Comparison of ENCODE assay signal across 1 cellular context in the genomic region with DNA sequence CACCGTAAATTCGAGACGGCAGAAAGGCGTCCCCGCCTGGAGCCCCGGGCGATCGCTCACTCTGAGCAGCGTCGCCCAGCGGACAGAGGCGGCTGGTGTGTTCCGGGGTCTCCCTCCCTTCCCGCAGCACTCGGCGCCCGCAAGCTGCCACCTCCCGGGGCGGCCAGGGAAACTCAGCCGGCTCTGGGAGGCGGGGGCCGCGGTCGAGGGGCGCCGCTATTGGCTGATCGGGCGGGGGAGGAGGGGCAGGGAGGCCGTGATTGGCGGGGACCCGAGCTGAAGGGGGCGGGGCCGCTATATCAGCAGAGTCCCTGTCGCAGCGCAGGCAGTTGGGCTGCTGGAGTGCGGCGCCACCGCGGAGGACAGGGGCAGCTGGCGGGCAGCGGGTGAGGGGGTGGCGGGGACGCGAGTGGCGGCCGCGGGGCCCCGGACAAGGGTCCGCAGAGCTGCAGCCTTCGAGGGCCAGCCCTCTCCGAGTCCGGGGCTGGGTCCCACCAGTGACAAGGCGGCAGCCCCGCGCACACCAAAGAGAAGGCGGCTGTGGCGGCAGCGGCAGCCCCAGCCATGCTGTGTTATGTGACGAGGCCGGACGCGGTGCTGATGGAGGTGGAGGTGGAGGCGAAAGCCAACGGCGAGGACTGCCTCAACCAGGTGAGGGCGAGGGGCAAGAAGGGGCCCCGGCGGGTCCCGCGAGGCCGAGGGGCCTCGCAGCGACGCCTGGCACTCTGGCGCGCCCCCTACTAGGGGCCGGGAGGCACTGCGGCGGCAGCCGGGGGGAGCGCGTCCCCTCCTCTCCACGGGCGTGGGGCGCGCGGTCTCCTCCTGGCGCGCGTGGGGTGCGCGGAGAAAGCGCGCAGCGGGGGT.
TF ChIP-seq lines count a peak whose summit lies in the region.

Gene MYLIP (plus strand): TSS at position 328 of the 864 bp plus-strand sequence. CDS start 237 bp downstream, at position 565.

TF ChIP-seq in HepG2, 621 proteins besides CTCF, POLR2A, EP300 and RAD21 (continued from another document and continues in another):
- peak; percentile 32; the same call in 1 of the 2 replicates for TF ChIP-seq ZBED4 (CRISPR knock-in tag; IDR thresholded peaks at IDR 0.05; ENCODE audit: borderline replicate concordance)
- TF ChIP-seq, protein P1, sequence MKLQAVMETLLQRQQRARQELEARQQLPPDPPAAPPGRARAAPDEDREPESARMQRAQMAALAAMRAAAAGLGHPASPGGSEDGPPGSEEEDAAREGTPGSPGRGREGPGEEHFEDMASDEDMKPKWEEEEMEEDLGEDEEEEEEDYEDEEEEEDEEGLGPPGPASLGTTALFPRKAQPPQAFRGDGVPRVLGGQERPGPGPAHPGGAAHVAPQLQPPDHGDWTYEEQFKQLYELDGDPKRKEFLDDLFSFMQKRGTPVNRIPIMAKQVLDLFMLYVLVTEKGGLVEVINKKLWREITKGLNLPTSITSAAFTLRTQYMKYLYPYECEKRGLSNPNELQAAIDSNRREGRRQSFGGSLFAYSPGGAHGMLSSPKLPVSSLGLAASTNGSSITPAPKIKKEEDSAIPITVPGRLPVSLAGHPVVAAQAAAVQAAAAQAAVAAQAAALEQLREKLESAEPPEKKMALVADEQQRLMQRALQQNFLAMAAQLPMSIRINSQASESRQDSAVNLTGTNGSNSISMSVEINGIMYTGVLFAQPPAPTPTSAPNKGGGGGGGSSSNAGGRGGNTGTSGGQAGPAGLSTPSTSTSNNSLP (IDR thresholded peaks at IDR 0.05; ENCODE audit: low read depth, low read length): peak; percentile 10; the same call in 1 of the 2 replicates
- TF ChIP-seq HOXA3 (CRISPR knock-in tag; IDR thresholded peaks at IDR 0.05): peak; percentile 41
- TF ChIP-seq ZNF547 (CRISPR knock-in tag; IDR thresholded peaks at IDR 0.05): peak; percentile 95
- peak; percentile 82; the same call in 1 of the 2 replicates for TF ChIP-seq ZNF619 (CRISPR knock-in tag; IDR thresholded peaks at IDR 0.05)
- TF ChIP-seq FOXA1 (IDR thresholded peaks at IDR 0.05): no peak
- TF ChIP-seq FOXA1 (CRISPR knock-in tag; IDR thresholded peaks at IDR 0.05): no peak
- peak; percentile 65 for TF ChIP-seq MIER3 (CRISPR knock-in tag; IDR thresholded peaks at IDR 0.05; ENCODE audit: borderline replicate concordance)
- TF ChIP-seq ZNF17 (CRISPR knock-in tag; IDR thresholded peaks at IDR 0.05): peak; percentile 21; the same call in 1 of the 2 replicates
- TF ChIP-seq KDM4B (CRISPR knock-in tag; IDR thresholded peaks at IDR 0.05): 0 out of 2 replicates have a peak, but pooled peaks have one; percentile 40
- TF ChIP-seq, protein P2, sequence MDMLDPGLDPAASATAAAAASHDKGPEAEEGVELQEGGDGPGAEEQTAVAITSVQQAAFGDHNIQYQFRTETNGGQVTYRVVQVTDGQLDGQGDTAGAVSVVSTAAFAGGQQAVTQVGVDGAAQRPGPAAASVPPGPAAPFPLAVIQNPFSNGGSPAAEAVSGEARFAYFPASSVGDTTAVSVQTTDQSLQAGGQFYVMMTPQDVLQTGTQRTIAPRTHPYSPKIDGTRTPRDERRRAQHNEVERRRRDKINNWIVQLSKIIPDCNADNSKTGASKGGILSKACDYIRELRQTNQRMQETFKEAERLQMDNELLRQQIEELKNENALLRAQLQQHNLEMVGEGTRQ (IDR thresholded peaks at IDR 0.05; ENCODE audit: low read depth, low read length): no peak
- TF ChIP-seq, protein P2 (CRISPR knock-in tag; IDR thresholded peaks at IDR 0.05; ENCODE audit: borderline replicate concordance): no peak
- TF ChIP-seq HIVEP1 (CRISPR knock-in tag; IDR thresholded peaks at IDR 0.05): peak; percentile 92
- TF ChIP-seq MEIS2 (CRISPR knock-in tag; IDR thresholded peaks at IDR 0.05): peak; percentile 81
- peak; percentile 43 for TF ChIP-seq FOSL2 (CRISPR knock-in tag; IDR thresholded peaks at IDR 0.05)
- TF ChIP-seq ZNF136 (CRISPR knock-in tag; IDR thresholded peaks at IDR 0.05; ENCODE audit: low read depth): peak; percentile 62; the same call in 1 of the 2 replicates
- TF ChIP-seq, protein P3, sequence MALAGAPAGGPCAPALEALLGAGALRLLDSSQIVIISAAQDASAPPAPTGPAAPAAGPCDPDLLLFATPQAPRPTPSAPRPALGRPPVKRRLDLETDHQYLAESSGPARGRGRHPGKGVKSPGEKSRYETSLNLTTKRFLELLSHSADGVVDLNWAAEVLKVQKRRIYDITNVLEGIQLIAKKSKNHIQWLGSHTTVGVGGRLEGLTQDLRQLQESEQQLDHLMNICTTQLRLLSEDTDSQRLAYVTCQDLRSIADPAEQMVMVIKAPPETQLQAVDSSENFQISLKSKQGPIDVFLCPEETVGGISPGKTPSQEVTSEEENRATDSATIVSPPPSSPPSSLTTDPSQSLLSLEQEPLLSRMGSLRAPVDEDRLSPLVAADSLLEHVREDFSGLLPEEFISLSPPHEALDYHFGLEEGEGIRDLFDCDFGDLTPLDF (CRISPR knock-in tag; IDR thresholded peaks at IDR 0.05): peak; percentile 18; the same call in 1 of the 2 replicates
- 0 out of 2 replicates have a peak, but pooled peaks have one; percentile 58 for TF ChIP-seq REXO4 (CRISPR knock-in tag; IDR thresholded peaks at IDR 0.05; ENCODE audit: borderline replicate concordance)
- TF ChIP-seq, protein P4, sequence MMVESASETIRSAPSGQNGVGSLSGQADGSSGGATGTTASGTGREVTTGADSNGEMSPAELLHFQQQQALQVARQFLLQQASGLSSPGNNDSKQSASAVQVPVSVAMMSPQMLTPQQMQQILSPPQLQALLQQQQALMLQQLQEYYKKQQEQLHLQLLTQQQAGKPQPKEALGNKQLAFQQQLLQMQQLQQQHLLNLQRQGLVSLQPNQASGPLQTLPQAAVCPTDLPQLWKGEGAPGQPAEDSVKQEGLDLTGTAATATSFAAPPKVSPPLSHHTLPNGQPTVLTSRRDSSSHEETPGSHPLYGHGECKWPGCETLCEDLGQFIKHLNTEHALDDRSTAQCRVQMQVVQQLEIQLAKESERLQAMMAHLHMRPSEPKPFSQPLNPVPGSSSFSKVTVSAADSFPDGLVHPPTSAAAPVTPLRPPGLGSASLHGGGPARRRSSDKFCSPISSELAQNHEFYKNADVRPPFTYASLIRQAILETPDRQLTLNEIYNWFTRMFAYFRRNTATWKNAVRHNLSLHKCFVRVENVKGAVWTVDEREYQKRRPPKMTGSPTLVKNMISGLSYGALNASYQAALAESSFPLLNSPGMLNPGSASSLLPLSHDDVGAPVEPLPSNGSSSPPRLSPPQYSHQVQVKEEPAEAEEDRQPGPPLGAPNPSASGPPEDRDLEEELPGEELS (CRISPR knock-in tag; IDR thresholded peaks at IDR 0.05): 0 out of 2 replicates have a peak, but pooled peaks have one; percentile 21
- peak; percentile 80 for TF ChIP-seq ZNF501 (CRISPR knock-in tag; IDR thresholded peaks at IDR 0.05)
- TF ChIP-seq ZNF326 (CRISPR knock-in tag; IDR thresholded peaks at IDR 0.05; ENCODE audit: borderline replicate concordance): no peak
- TF ChIP-seq, protein P5, sequence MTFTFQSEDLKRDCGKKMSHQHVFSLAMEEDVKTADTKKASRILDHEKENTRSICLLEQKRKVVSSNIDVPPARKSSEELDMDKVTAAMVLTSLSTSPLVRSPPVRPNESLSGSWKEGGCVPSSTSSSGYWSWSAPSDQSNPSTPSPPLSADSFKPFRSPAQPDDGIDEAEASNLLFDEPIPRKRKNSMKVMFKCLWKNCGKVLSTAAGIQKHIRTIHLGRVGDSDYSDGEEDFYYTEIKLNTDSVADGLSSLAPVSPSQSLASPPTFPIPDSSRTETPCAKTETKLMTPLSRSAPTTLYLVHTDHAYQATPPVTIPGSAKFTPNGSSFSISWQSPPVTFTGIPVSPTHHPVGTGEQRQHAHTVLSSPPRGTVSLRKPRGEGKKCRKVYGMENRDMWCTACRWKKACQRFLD (CRISPR knock-in tag; IDR thresholded peaks at IDR 0.05; ENCODE audit: borderline replicate concordance): 0 out of 2 replicates have a peak, but pooled peaks have one; percentile 36
- TF ChIP-seq, protein P6, sequence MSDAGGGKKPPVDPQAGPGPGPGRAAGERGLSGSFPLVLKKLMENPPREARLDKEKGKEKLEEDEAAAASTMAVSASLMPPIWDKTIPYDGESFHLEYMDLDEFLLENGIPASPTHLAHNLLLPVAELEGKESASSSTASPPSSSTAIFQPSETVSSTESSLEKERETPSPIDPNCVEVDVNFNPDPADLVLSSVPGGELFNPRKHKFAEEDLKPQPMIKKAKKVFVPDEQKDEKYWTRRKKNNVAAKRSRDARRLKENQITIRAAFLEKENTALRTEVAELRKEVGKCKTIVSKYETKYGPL (CRISPR knock-in tag; IDR thresholded peaks at IDR 0.05): no peak
- no peak for TF ChIP-seq RBAK (CRISPR knock-in tag; IDR thresholded peaks at IDR 0.05)
- TF ChIP-seq, protein P7, sequence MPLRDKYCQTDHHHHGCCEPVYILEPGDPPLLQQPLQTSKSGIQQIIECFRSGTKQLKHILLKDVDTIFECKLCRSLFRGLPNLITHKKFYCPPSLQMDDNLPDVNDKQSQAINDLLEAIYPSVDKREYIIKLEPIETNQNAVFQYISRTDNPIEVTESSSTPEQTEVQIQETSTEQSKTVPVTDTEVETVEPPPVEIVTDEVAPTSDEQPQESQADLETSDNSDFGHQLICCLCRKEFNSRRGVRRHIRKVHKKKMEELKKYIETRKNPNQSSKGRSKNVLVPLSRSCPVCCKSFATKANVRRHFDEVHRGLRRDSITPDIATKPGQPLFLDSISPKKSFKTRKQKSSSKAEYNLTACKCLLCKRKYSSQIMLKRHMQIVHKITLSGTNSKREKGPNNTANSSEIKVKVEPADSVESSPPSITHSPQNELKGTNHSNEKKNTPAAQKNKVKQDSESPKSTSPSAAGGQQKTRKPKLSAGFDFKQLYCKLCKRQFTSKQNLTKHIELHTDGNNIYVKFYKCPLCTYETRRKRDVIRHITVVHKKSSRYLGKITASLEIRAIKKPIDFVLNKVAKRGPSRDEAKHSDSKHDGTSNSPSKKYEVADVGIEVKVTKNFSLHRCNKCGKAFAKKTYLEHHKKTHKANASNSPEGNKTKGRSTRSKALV (CRISPR knock-in tag; IDR thresholded peaks at IDR 0.05): peak; percentile 84; the same call in 1 of the 2 replicates
- peak; percentile 53; the same call in 1 of the 2 replicates for TF ChIP-seq TOPORS (CRISPR knock-in tag; IDR thresholded peaks at IDR 0.05)
- TF ChIP-seq RXRA (CRISPR knock-in tag; IDR thresholded peaks at IDR 0.05): peak; percentile 87
- TF ChIP-seq BATF2 (CRISPR knock-in tag; IDR thresholded peaks at IDR 0.05): no peak
- TF ChIP-seq, protein P8, sequence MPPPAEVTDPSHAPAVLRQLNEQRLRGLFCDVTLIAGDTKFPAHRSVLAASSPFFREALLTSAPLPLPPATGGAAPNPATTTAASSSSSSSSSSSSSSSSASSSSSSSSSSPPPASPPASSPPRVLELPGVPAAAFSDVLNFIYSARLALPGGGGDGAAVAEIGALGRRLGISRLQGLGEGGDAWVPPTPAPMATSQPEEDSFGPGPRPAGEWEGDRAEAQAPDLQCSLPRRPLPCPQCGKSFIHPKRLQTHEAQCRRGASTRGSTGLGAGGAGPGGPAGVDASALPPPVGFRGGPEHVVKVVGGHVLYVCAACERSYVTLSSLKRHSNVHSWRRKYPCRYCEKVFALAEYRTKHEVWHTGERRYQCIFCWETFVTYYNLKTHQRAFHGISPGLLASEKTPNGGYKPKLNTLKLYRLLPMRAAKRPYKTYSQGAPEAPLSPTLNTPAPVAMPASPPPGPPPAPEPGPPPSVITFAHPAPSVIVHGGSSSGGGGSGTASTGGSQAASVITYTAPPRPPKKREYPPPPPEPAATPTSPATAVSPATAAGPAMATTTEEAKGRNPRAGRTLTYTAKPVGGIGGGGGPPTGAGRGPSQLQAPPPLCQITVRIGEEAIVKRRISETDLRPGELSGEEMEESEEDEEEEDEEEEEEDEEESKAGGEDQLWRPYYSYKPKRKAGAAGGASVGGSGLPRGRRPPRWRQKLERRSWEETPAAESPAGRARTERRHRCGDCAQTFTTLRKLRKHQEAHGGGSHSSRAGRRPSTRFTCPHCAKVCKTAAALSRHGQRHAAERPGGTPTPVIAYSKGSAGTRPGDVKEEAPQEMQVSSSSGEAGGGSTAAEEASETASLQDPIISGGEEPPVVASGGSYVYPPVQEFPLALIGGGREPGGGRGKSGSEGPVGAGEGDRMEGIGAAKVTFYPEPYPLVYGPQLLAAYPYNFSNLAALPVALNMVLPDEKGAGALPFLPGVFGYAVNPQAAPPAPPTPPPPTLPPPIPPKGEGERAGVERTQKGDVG (CRISPR knock-in tag; IDR thresholded peaks at IDR 0.05; ENCODE audit: borderline replicate concordance): 0 out of 2 replicates have a peak, but pooled peaks have one; percentile 31
- TF ChIP-seq ELF4 (CRISPR knock-in tag; IDR thresholded peaks at IDR 0.05; ENCODE audit: borderline replicate concordance): peak; percentile 86
